ENCODE assay signal across 12 cellular contexts in genomic region chr12:18747960-18748359, GRCh38. TPM values are rescaled to one million over a fixed set of nuclear protein-coding genes. Genes with fewer than 3 reads are reported as not detected.
A peak's percentile ranks its signal among the peaks of the same experiment; 100 is the strongest.
DNase-seq lines count a peak whose midpoint lies in the region; ATAC-seq, FAIRE-seq and TF ChIP-seq lines count a peak whose summit lies in the region.
"Had no signal": no experiment of that assay in that cellular context is flagged by ENCODE, and none has a peak within 500 bp of the region (broad histone marks: within the 10 kb centered on the region; RNA-seq: fewer than 3 reads in every experiment).

No MANE protein-coding gene starts in this region.

- no TSS peak for BruUV-seq in endothelial cell of umbilical vein (replicated peaks; lab: Mats Ljungman, UMichigan)

- FAIRE-seq in endothelial cell of umbilical vein (lab: Jason Lieb, UNC) = no peak
- FAIRE-seq: frontal cortex had no signal

- no peaks in the 10 kb centered on the region for H3K9me1 ChIP-seq in endothelial cell of umbilical vein (replicated peaks; ENCODE audit: control insufficient read depth, extremely low read depth, insufficient read depth, low read length)

- H3K4me1 ChIP-seq in endothelial cell of umbilical vein (ENCODE audit: control insufficient read depth, extremely low read depth, insufficient read depth, low read length) (no peaks in the 10 kb centered on the region), mesenchymal stem cell (ENCODE audit: control insufficient read depth, insufficient read depth, low read depth, low read length) (peaks cover 3% of the 10 kb centered on the region)

- peak; percentile 80 for DNase-seq in AG20443 (ENCODE audit: low spot score)
- DNase-seq in MG63 = peak; percentile 59
- peak; percentile 4 for DNase-seq in endothelial cell of umbilical vein (ENCODE audit: low read depth, low spot score)
- peak; percentile 87 for DNase-seq in mesenchymal stem cell
- no peak for DNase-seq in posterior cingulate gyrus
- no peak for DNase-seq in SHP77 treated with DMSO at 0.1 percent for 48 hours (lab: John Stamatoyannopoulos, UW)
- DNase-seq in effector CD4-positive, alpha-beta T cell = no peak
- DNase-seq: activated CD4-positive, alpha-beta T cell treated with anti-CD3 and anti-CD28 coated beads, Interleukin-2, amount 50 U/mL, for 4 hours; CD4-positive, alpha-beta memory T cell had no signal

- no peak overlapping the region for H3K4me2 ChIP-seq in endothelial cell of umbilical vein (ENCODE audit: insufficient read depth, low read length)
- H3K4me2 ChIP-seq in mesenchymal stem cell (ENCODE audit: low read length, poor library complexity, severe bottlenecking) = no peak overlapping the region

- H2AK5ac ChIP-seq in mesenchymal stem cell (ENCODE audit: low read length, severe bottlenecking) = no peak overlapping the region

- no peak overlapping the region for H2BK5ac ChIP-seq in mesenchymal stem cell (ENCODE audit: low read depth, low read length, poor library complexity, severe bottlenecking)

- dilution Hi-C loops in endothelial cell of umbilical vein (cut with MboI; ENCODE audit: extremely low pct_ligation_motif_present, low sequenced_read_pairs) = no loop called here

- H3K4me3 ChIP-seq in MG63 (no peak overlapping the region), endothelial cell of umbilical vein (replicated peaks in 1 of 3; ENCODE audit: insufficient read depth in 1 of 3, low read depth in 1 of 3, low read length in 3 of 3) (no peak overlapping the region), mesenchymal stem cell (ENCODE audit: insufficient read depth in 1 of 2, low read depth in 1 of 2, low read length in 2 of 2) (no peak overlapping the region)

- no peak overlapping the region for H2BK15ac ChIP-seq in mesenchymal stem cell (ENCODE audit: low read depth, poor library complexity, severe bottlenecking)

- WGBS in mesenchymal stem cell = 0% methylated on average over 1 of the region's 1 CpG

- TF ChIP-seq POLR2A in endothelial cell of umbilical vein (IDR thresholded peaks at IDR 0.05; ENCODE audit: low read depth, low read length) = no peak

- no peaks in the 10 kb centered on the region for H3K36me3 ChIP-seq in MG63
- H3K36me3 ChIP-seq in endothelial cell of umbilical vein (ENCODE audit: control insufficient read depth in 2 of 2, extremely low read depth in 1 of 2, insufficient read depth in 2 of 2, low read length in 2 of 2) = no peaks in the 10 kb centered on the region
- H3K36me3 ChIP-seq in mesenchymal stem cell (ENCODE audit: control insufficient read depth in 1 of 2, insufficient read depth in 2 of 2, low read depth in 1 of 2, low read length in 2 of 2) = no peaks in the 10 kb centered on the region

- H3K18ac ChIP-seq in mesenchymal stem cell (ENCODE audit: low read depth in 1 of 2, low read length in 2 of 2) = no peak overlapping the region

- H3K79me2 ChIP-seq in endothelial cell of umbilical vein (ENCODE audit: control insufficient read depth, insufficient read depth, low read length) = no peaks in the 10 kb centered on the region

- CTCF ChIA-PET in endothelial cell of umbilical vein (lab: Charles Lee) = no interaction called here

- no peak overlapping the region for H2BK120ac ChIP-seq in mesenchymal stem cell (ENCODE audit: low read depth, low read length)

- no peak overlapping the region for H2AFZ ChIP-seq in endothelial cell of umbilical vein (ENCODE audit: low read depth, low read length)
- no peak overlapping the region for H2AFZ ChIP-seq in mesenchymal stem cell (ENCODE audit: low read depth, low read length)

- no peak for ATAC-seq in GM18511 (IDR thresholded peaks at IDR 0.05; ENCODE audit: unreplicated experiment)

- H2BK12ac ChIP-seq in mesenchymal stem cell (ENCODE audit: low read length in 2 of 2) = no peak overlapping the region

- no peaks in the 10 kb centered on the region for H4K20me1 ChIP-seq in endothelial cell of umbilical vein (replicated peaks; ENCODE audit: control insufficient read depth, extremely low read depth, insufficient read depth, low read length)

- POLR2A ChIA-PET in endothelial cell of umbilical vein (lab: Charles Lee) = no interaction called here

- H4K8ac ChIP-seq in mesenchymal stem cell (ENCODE audit: low read length) = no peak overlapping the region

- H3K9ac ChIP-seq in endothelial cell of umbilical vein (replicated peaks; ENCODE audit: extremely low read depth, insufficient read depth, low read length) = no peak overlapping the region
- no peak overlapping the region for H3K9ac ChIP-seq in mesenchymal stem cell (ENCODE audit: low read length)

- H3K9me3 ChIP-seq in MG63 (no peaks in the 10 kb centered on the region), endothelial cell of umbilical vein (replicated peaks; ENCODE audit: control insufficient read depth, insufficient read depth, low read length) (no peaks in the 10 kb centered on the region), mesenchymal stem cell (ENCODE audit: control insufficient read depth, low read length) (no peaks in the 10 kb centered on the region)

- H3K4ac ChIP-seq in mesenchymal stem cell (ENCODE audit: low read depth in 1 of 2, low read length in 2 of 2) = no peak overlapping the region

- H3K14ac ChIP-seq in mesenchymal stem cell (ENCODE audit: low read length in 2 of 2) = no peak overlapping the region

- no peaks in the 10 kb centered on the region for H3K79me1 ChIP-seq in mesenchymal stem cell (replicated peaks; ENCODE audit: low read length, poor library complexity, severe bottlenecking)

- no peak for TF ChIP-seq CTCF in endothelial cell of umbilical vein (IDR thresholded peaks at IDR 0.05; ENCODE audit: extremely low read depth in 1 of 2, insufficient read depth in 1 of 2, low read depth in 1 of 2, low read length in 2 of 2)

- no peak overlapping the region for H4K91ac ChIP-seq in mesenchymal stem cell (ENCODE audit: low read length)

- intact Hi-C loops in endothelial cell of umbilical vein (cut with micrococcal nuclease) = no loop called here
- intact Hi-C loops in posterior cingulate gyrus (cut with DNase I) = no loop called here

- H3K27ac ChIP-seq in endothelial cell of umbilical vein (ENCODE audit: insufficient read depth, low read depth, low read length) (no peak overlapping the region), mesenchymal stem cell (ENCODE audit: low read length, poor library complexity, severe bottlenecking) (no peak overlapping the region)

- no peak overlapping the region for H3K23ac ChIP-seq in mesenchymal stem cell (ENCODE audit: low read length in 2 of 2)

- H3K27me3 ChIP-seq in MG63 = no peaks in the 10 kb centered on the region
- H3K27me3 ChIP-seq in endothelial cell of umbilical vein (ENCODE audit: control insufficient read depth in 2 of 2, insufficient read depth in 2 of 2, low read length in 2 of 2) = no peaks in the 10 kb centered on the region
- no peaks in the 10 kb centered on the region for H3K27me3 ChIP-seq in mesenchymal stem cell (ENCODE audit: control insufficient read depth in 1 of 2, insufficient read depth in 1 of 2, low read length in 2 of 2)

TF ChIP-seq in endothelial cell of umbilical vein, 7 proteins besides CTCF, POLR2A, EP300 and RAD21:
- TF ChIP-seq EZH2 (IDR thresholded peaks at IDR 0.05; ENCODE audit: borderline replicate concordance, low read depth, low read length, severe bottlenecking) (no peak), MAX (IDR thresholded peaks at IDR 0.05; ENCODE audit: insufficient read depth, insufficient read length) (no peak), MYC (IDR thresholded peaks at IDR 0.05; ENCODE audit: low read depth, low read length) (no peak), JUN (IDR thresholded peaks at IDR 0.05; ENCODE audit: borderline replicate concordance, insufficient read depth, insufficient read length, low read depth) (no peak), FOS (IDR thresholded peaks at IDR 0.05; ENCODE audit: borderline replicate concordance, insufficient read depth, low read length) (no peak), POLR2AphosphoS5 (IDR thresholded peaks at IDR 0.05; ENCODE audit: insufficient read depth, low read depth, low read length) (no peak), GATA2 (IDR thresholded peaks at IDR 0.05; ENCODE audit: insufficient read depth, insufficient read length, low read depth, low read length) (no peak)
TF ChIP-seq in endothelial cell of umbilical vein: peak in this region for 0.

RNA-seq across cellular contexts. Expression of gene CAPZA3, which starts 10.0 kb away (rescaled TPM):
- total RNA-seq in MG63 (2014; rRNA removed; shearing (Covaris generic); ENCODE audit: low replicate concordance) = not detected in 2 replicates
- total RNA-seq in endothelial cell of umbilical vein = not detected in 2 replicates
- not detected in 2 replicates for polyA plus RNA-seq in endothelial cell of umbilical vein
- not detected in 2 replicates for polyA plus RNA-seq in endothelial cell of umbilical vein (2011; cell fraction: cytosol; rRNA removed)
- polyA plus RNA-seq in endothelial cell of umbilical vein (2011; cell fraction: nucleus; rRNA removed) = not detected in 2 replicates
- polyA plus RNA-seq in endothelial cell of umbilical vein (2012) = not detected in 2 replicates
- not detected in 2 replicates for polyA minus RNA-seq in endothelial cell of umbilical vein
- not detected for polyA minus RNA-seq in endothelial cell of umbilical vein (2011; cell fraction: cytosol; rRNA and poly(A)+ RNA removed)
- polyA minus RNA-seq in endothelial cell of umbilical vein (2011; cell fraction: nucleus; rRNA and poly(A)+ RNA removed) = not detected in 2 replicates
- polyA plus RNA-seq in mesenchymal stem cell (2013, experiment 1 of 2) = not detected
- polyA plus RNA-seq in mesenchymal stem cell (2013, experiment 2 of 2) = not detected
- total RNA-seq: CD4-positive, alpha-beta memory T cell; frontal cortex; NCI-H460 had no signal
- polyA plus RNA-seq: CD4-positive, alpha-beta memory T cell had no signal

RNA-seq across cellular contexts. Expression of gene PLCZ1, which starts 10.1 kb away (rescaled TPM):
- not detected in 2 replicates for total RNA-seq in MG63 (2014; rRNA removed; shearing (Covaris generic); ENCODE audit: low replicate concordance)
- total RNA-seq in endothelial cell of umbilical vein = not detected in 2 replicates
- not detected in 2 replicates for polyA plus RNA-seq in endothelial cell of umbilical vein
- polyA plus RNA-seq in endothelial cell of umbilical vein (2011; cell fraction: cytosol; rRNA removed) = not detected in 2 replicates
- polyA plus RNA-seq in endothelial cell of umbilical vein (2011; cell fraction: nucleus; rRNA removed) = not detected in 2 replicates
- not detected in 2 replicates for polyA plus RNA-seq in endothelial cell of umbilical vein (2012)
- polyA minus RNA-seq in endothelial cell of umbilical vein = not detected in 2 replicates
- polyA minus RNA-seq in endothelial cell of umbilical vein (2011; cell fraction: cytosol; rRNA and poly(A)+ RNA removed) = not detected
- not detected in 2 replicates for polyA minus RNA-seq in endothelial cell of umbilical vein (2011; cell fraction: nucleus; rRNA and poly(A)+ RNA removed)
- not detected for polyA plus RNA-seq in mesenchymal stem cell (2013, experiment 1 of 2)
- not detected for polyA plus RNA-seq in mesenchymal stem cell (2013, experiment 2 of 2)
- total RNA-seq: CD4-positive, alpha-beta memory T cell; frontal cortex; NCI-H460 had no signal
- polyA plus RNA-seq: CD4-positive, alpha-beta memory T cell had no signal

Comparison
In these comparisons a context has a peak if more than half of its experiments do, and no peak if none do; other contexts are left out.
1. DNase-seq: peak in AG20443 (single experiment), MG63 (single experiment), endothelial cell of umbilical vein (single experiment) and mesenchymal stem cell (single experiment); none in posterior cingulate gyrus (0 of 10), SHP77 treated with DMSO at 0.1 percent for 48 hours (single experiment) and effector CD4-positive, alpha-beta T cell (single experiment).